ENCODE assay signal across 14 cellular contexts in the genomic region with DNA sequence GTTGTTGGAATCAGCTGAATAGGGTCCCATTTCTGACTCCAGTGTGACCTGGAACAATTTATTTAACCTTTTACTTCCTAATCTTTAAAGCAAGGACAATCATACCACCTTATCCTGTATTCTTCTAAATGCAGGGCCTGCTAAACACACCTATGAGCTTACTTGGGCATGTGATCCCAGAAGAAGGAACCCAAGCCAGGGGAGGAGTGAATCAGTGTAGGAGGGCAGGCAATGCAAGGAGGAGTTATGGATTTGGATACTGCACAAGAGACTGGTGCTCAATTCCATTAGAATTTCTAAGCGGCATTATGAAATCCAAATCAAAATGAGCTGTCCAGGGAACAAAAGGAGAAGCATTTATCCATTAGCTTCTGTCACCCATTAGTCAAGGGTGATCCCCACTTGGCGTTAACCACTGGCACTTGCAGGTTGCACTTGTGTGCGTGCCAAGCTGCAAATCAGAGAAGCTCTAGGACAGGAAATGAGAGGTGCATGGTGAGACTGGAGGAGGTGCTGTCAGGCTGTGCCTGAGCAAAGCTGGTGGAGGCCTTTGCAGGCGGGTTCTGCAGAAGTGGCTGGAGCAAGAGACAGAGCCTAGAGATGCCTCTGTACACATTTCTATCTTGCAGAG.
A peak's percentile ranks its signal among the peaks of the same experiment; 100 is the strongest.
DNase-seq lines count a peak whose midpoint lies in the region; ATAC-seq, FAIRE-seq and TF ChIP-seq lines count a peak whose summit lies in the region.
"Had no signal": no experiment of that assay in that cellular context is flagged by ENCODE, and none has a peak within 500 bp of the region (broad histone marks: within the 10 kb centered on the region; RNA-seq: fewer than 3 reads in every experiment).

No MANE protein-coding gene starts in this region.

- TF ChIP-seq CTCF in esophagus muscularis mucosa (IDR thresholded peaks at IDR 0.05), result no peak
- TF ChIP-seq CTCF in WTC11 (IDR thresholded peaks at IDR 0.05), result no peak

- CTCF ChIA-PET in WTC11 (lab: Charles Lee), result interaction anchor here (1.0 kb wide), 1 partner anchor 9 kb away, joined by 3 read pairs; no protein-coding TSS in a partner anchor

- WGBS in esophagus muscularis mucosa, result 88% methylated on average over 4 of the region's 4 CpGs

- no peak for DNase-seq in GM12892 (ENCODE audit: insufficient read length)
- peak; percentile 56 for DNase-seq in NCI-H510A (lab: John Stamatoyannopoulos, UW)
- peak; percentile 53 for DNase-seq in esophagus muscularis mucosa (ENCODE audit: extremely low spot score)
- no peak for DNase-seq in germinal center (ENCODE audit: low spot score)
- DNase-seq in WTC11 (ENCODE audit: low spot score), result no peak
- DNase-seq: activated effector memory CD4-positive, alpha-beta T cell treated with Interleukin-2 at 50 U/mL for 16 hours; heart right ventricle; NCI-H2171; upper lobe of left lung had no signal

- H3K4me1 ChIP-seq in esophagus muscularis mucosa, result peaks cover 0 to 4% (median 0%) of the 10 kb centered on the region in 4 donors
- H3K4me1 ChIP-seq: upper lobe of left lung had no signal

- H3K9me3 Mint-ChIP-seq in WTC11, result no peaks in the 10 kb centered on the region

- H3K27ac ChIP-seq in esophagus muscularis mucosa (replicated peaks in 1 of 4), result no peak overlapping the region
- H3K27ac ChIP-seq: heart right ventricle, SK-N-MC, skin epidermis, upper lobe of left lung had no signal

- H3K27me3 ChIP-seq in esophagus muscularis mucosa, result peaks cover 0 to 4% (median 0%) of the 10 kb centered on the region in 4 donors
- H3K27me3 ChIP-seq: upper lobe of left lung had no signal

- no peak overlapping the region for H3K4me3 Mint-ChIP-seq in WTC11

- H3K4me1 Mint-ChIP-seq in WTC11, result peaks cover 15% of the 10 kb centered on the region

- no peaks in the 10 kb centered on the region for H3K36me3 ChIP-seq in esophagus muscularis mucosa
- H3K36me3 ChIP-seq: heart right ventricle, upper lobe of left lung had no signal

- no peak overlapping the region for H3K27ac Mint-ChIP-seq in WTC11

- FAIRE-seq in GM12892 (lab: Jason Lieb, UNC), result peak; percentile 30

- intact Hi-C loops in esophagus muscularis mucosa (cut with DNase I), result no loop called here

- POLR2A ChIA-PET in WTC11 (lab: Charles Lee), result interaction anchor here (0.5 kb wide), 1 partner anchor 12 kb away, joined by 3 read pairs; no protein-coding TSS in a partner anchor

- TF ChIP-seq POLR2A in GM12892 (IDR thresholded peaks at IDR 0.05; ENCODE audit: low read depth, low read length) (no peak), esophagus muscularis mucosa (IDR thresholded peaks at IDR 0.05; ENCODE audit: low read depth) (no peak)

- no peaks in the 10 kb centered on the region for H3K36me3 Mint-ChIP-seq in WTC11

- no peaks in the 10 kb centered on the region for H3K9me3 ChIP-seq in esophagus muscularis mucosa
- H3K9me3 ChIP-seq: heart right ventricle, upper lobe of left lung had no signal

- H3K4me3 ChIP-seq in esophagus muscularis mucosa, result no peak overlapping the region
- H3K4me3 ChIP-seq: heart right ventricle, SK-N-MC, skin epidermis, upper lobe of left lung had no signal

- ATAC-seq in GM19463 (IDR thresholded peaks at IDR 0.05; ENCODE audit: unreplicated experiment) (peak; percentile 58), HG03039 (IDR thresholded peaks at IDR 0.05; ENCODE audit: unreplicated experiment) (no peak), WTC11 (no peak), GM19395 (IDR thresholded peaks at IDR 0.05; ENCODE audit: unreplicated experiment) (no peak)
- ATAC-seq: heart right ventricle had no signal

- H3K27me3 Mint-ChIP-seq in WTC11 (ENCODE audit: low read depth), result no peaks in the 10 kb centered on the region

- TF ChIP-seq EP300 in esophagus muscularis mucosa (IDR thresholded peaks at IDR 0.05), result no peak

TF ChIP-seq in WTC11, 78 proteins besides CTCF, POLR2A, EP300 and RAD21 (continues in another document):
- TF ChIP-seq RORB (CRISPR knock-in tag; IDR thresholded peaks at IDR 0.05), result no peak
- no peak for TF ChIP-seq ZBTB21 (CRISPR knock-in tag; IDR thresholded peaks at IDR 0.05; ENCODE audit: borderline replicate concordance)
- TF ChIP-seq, protein P1, sequence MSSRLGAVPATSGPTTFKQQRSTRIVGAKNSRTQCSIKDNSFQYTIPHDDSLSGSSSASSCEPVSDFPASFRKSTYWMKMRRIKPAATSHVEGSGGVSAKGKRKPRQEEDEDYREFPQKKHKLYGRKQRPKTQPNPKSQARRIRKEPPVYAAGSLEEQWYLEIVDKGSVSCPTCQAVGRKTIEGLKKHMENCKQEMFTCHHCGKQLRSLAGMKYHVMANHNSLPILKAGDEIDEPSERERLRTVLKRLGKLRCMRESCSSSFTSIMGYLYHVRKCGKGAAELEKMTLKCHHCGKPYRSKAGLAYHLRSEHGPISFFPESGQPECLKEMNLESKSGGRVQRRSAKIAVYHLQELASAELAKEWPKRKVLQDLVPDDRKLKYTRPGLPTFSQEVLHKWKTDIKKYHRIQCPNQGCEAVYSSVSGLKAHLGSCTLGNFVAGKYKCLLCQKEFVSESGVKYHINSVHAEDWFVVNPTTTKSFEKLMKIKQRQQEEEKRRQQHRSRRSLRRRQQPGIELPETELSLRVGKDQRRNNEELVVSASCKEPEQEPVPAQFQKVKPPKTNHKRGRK (CRISPR knock-in tag; IDR thresholded peaks at IDR 0.05; ENCODE audit: borderline replicate concordance), result no peak
- no peak for TF ChIP-seq ZNF263 (CRISPR knock-in tag; IDR thresholded peaks at IDR 0.05; ENCODE audit: low read depth)
- TF ChIP-seq, protein P2, sequence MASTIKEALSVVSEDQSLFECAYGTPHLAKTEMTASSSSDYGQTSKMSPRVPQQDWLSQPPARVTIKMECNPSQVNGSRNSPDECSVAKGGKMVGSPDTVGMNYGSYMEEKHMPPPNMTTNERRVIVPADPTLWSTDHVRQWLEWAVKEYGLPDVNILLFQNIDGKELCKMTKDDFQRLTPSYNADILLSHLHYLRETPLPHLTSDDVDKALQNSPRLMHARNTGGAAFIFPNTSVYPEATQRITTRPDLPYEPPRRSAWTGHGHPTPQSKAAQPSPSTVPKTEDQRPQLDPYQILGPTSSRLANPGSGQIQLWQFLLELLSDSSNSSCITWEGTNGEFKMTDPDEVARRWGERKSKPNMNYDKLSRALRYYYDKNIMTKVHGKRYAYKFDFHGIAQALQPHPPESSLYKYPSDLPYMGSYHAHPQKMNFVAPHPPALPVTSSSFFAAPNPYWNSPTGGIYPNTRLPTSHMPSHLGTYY (CRISPR knock-in tag; IDR thresholded peaks at IDR 0.05), result no peak
- no peak for TF ChIP-seq TCF7 (CRISPR knock-in tag; IDR thresholded peaks at IDR 0.05; ENCODE audit: low read depth)
- no peak for TF ChIP-seq ETV6 (CRISPR knock-in tag; IDR thresholded peaks at IDR 0.05)
- TF ChIP-seq JUN (CRISPR knock-in tag; IDR thresholded peaks at IDR 0.05), result no peak
- no peak for TF ChIP-seq ATF1 (CRISPR knock-in tag; IDR thresholded peaks at IDR 0.05)
- no peak for TF ChIP-seq SOX15 (CRISPR knock-in tag; IDR thresholded peaks at IDR 0.05)
- TF ChIP-seq, protein P3, sequence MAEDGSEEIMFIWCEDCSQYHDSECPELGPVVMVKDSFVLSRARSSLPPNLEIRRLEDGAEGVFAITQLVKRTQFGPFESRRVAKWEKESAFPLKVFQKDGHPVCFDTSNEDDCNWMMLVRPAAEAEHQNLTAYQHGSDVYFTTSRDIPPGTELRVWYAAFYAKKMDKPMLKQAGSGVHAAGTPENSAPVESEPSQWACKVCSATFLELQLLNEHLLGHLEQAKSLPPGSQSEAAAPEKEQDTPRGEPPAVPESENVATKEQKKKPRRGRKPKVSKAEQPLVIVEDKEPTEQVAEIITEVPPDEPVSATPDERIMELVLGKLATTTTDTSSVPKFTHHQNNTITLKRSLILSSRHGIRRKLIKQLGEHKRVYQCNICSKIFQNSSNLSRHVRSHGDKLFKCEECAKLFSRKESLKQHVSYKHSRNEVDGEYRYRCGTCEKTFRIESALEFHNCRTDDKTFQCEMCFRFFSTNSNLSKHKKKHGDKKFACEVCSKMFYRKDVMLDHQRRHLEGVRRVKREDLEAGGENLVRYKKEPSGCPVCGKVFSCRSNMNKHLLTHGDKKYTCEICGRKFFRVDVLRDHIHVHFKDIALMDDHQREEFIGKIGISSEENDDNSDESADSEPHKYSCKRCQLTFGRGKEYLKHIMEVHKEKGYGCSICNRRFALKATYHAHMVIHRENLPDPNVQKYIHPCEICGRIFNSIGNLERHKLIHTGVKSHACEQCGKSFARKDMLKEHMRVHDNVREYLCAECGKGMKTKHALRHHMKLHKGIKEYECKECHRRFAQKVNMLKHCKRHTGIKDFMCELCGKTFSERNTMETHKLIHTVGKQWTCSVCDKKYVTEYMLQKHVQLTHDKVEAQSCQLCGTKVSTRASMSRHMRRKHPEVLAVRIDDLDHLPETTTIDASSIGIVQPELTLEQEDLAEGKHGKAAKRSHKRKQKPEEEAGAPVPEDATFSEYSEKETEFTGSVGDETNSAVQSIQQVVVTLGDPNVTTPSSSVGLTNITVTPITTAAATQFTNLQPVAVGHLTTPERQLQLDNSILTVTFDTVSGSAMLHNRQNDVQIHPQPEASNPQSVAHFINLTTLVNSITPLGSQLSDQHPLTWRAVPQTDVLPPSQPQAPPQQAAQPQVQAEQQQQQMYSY (CRISPR knock-in tag; IDR thresholded peaks at IDR 0.05), result no peak
- TF ChIP-seq NFYB (CRISPR knock-in tag; conservative IDR thresholded peaks at IDR 0.05; ENCODE audit: low read depth), result no peak
- TF ChIP-seq CREM (CRISPR knock-in tag; IDR thresholded peaks at IDR 0.05), result no peak
- TF ChIP-seq, protein P4, sequence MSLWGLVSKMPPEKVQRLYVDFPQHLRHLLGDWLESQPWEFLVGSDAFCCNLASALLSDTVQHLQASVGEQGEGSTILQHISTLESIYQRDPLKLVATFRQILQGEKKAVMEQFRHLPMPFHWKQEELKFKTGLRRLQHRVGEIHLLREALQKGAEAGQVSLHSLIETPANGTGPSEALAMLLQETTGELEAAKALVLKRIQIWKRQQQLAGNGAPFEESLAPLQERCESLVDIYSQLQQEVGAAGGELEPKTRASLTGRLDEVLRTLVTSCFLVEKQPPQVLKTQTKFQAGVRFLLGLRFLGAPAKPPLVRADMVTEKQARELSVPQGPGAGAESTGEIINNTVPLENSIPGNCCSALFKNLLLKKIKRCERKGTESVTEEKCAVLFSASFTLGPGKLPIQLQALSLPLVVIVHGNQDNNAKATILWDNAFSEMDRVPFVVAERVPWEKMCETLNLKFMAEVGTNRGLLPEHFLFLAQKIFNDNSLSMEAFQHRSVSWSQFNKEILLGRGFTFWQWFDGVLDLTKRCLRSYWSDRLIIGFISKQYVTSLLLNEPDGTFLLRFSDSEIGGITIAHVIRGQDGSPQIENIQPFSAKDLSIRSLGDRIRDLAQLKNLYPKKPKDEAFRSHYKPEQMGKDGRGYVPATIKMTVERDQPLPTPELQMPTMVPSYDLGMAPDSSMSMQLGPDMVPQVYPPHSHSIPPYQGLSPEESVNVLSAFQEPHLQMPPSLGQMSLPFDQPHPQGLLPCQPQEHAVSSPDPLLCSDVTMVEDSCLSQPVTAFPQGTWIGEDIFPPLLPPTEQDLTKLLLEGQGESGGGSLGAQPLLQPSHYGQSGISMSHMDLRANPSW (CRISPR knock-in tag; conservative IDR thresholded peaks at IDR 0.05; ENCODE audit: low read depth), result no peak
- no peak for TF ChIP-seq FOXJ3 (CRISPR knock-in tag; IDR thresholded peaks at IDR 0.05; ENCODE audit: borderline replicate concordance)

Comparison
In these comparisons a context has a peak if more than half of its experiments do, and no peak if none do; other contexts are left out.
1. DNase-seq: peak in NCI-H510A (single experiment) and esophagus muscularis mucosa (single experiment); none in GM12892 (single experiment), germinal center (single experiment) and WTC11 (single experiment).